Comparison of ENCODE assay signal across 8 cellular contexts in genomic region chr17:50479522-50480141, GRCh38. TPM values are rescaled to one million over a fixed set of nuclear protein-coding genes. Genes with fewer than 3 reads are reported as not detected.
A peak's percentile ranks its signal among the peaks of the same experiment; 100 is the strongest.
DNase-seq lines count a peak whose midpoint lies in the region; ATAC-seq, FAIRE-seq and TF ChIP-seq lines count a peak whose summit lies in the region.

No MANE protein-coding gene starts in this region.

- no peaks in the 10 kb centered on the region for H3K27me3 ChIP-seq in transverse colon

- peak; percentile 92 for FAIRE-seq in GM12891 (lab: Jason Lieb, UNC)

- TF ChIP-seq EP300 in transverse colon (IDR thresholded peaks at IDR 0.05; ENCODE audit: low read depth): no peak

- WGBS in transverse colon (ENCODE audit: low coverage in 1 of 2), 2 donors: 13% methylated on average over 19 of the region's 19 CpGs; no CpG with 5 or more reads in 1 of the 2 donors

- in situ Hi-C loops in transverse colon (cut with MboI; ENCODE audit: low pct_ligation_motif_present in 1 of 4, low pct_unique_long_range_greater_than_20kb in 1 of 4, low sequenced_read_pairs in 3 of 4): loop anchor here in 1 of 4 donors (10.0 kb wide), 1 partner anchor 65 kb away; the partner anchor contains the start of gene SPATA20

- H3K9me3 Mint-ChIP-seq in activated naive CD4-positive, alpha-beta T cell treated with anti-CD3 and anti-CD28 coated beads, Interleukin-2, amount 50 U/mL, for 72 hours: no peaks in the 10 kb centered on the region

- DNase-seq in GM12891 (ENCODE audit: insufficient read length, low spot score): peak; percentile 75
- DNase-seq in NAMALWA (ENCODE audit: low spot score): peak; percentile 88
- peak; percentile 84 for DNase-seq in SKM-1 (lab: John Stamatoyannopoulos, UW; ENCODE audit: unreplicated experiment)
- peak in 1 of 2 donors; percentile 57 for DNase-seq in activated naive CD4-positive, alpha-beta T cell treated with anti-CD3 and anti-CD28 coated beads, Interleukin-2, amount 50 U/mL, for 72 hours (ENCODE audit: low spot score in 2 of 2)
- peak; percentile 84 for DNase-seq in Right ventricle myocardium inferior (ENCODE audit: missing footprints)
- DNase-seq in pons (ENCODE audit: low spot score): peak; percentile 52
- peak; percentile 86 for DNase-seq in transverse colon
- DNase-seq in OCI-M2 (lab: John Stamatoyannopoulos, UW; ENCODE audit: unreplicated experiment): no peak

- peaks cover 0 to 11% (median 5%) of the 10 kb centered on the region in 4 donors for H3K36me3 ChIP-seq in transverse colon

- peak overlapping the region; percentile 44 to 73 (median 65) for H3K4me3 ChIP-seq in transverse colon

- no peak for TF ChIP-seq POLR2A in GM12891 (IDR thresholded peaks at IDR 0.05; ENCODE audit: low read depth, low read length)
- no peak for TF ChIP-seq POLR2A in transverse colon (IDR thresholded peaks at IDR 0.05)

- TF ChIP-seq CTCF in transverse colon (IDR thresholded peaks at IDR 0.05): peak; percentile 49 to 66 (median 65)

- intact Hi-C loops in Right ventricle myocardium inferior (cut with DNase I) (loop anchor here (2.0 to 10.0 kb wide), 3 partner anchors 53 to 205 kb away; partner anchors contain the start of gene ACSF2), transverse colon (cut with DNase I; ENCODE audit: low total_unique reads) (loop anchor here (10.0 kb wide), 1 partner anchor 65 kb away; the partner anchor contains the start of gene SPATA20)

- no peaks in the 10 kb centered on the region for H3K9me3 ChIP-seq in transverse colon

- H3K27ac Mint-ChIP-seq in activated naive CD4-positive, alpha-beta T cell treated with anti-CD3 and anti-CD28 coated beads, Interleukin-2, amount 50 U/mL, for 72 hours: peak overlapping the region; percentile 30 to 95

- H3K36me3 Mint-ChIP-seq in activated naive CD4-positive, alpha-beta T cell treated with anti-CD3 and anti-CD28 coated beads, Interleukin-2, amount 50 U/mL, for 72 hours: no peaks in the 10 kb centered on the region

- H3K27ac ChIP-seq in transverse colon: peak overlapping the region; percentile 90 to 93 (median 92)

- ATAC-seq in activated naive CD4-positive, alpha-beta T cell treated with anti-CD3 and anti-CD28 coated beads, Interleukin-2, amount 50 U/mL, for 72 hours: peak; percentile 32 to 41
- ATAC-seq in Right ventricle myocardium inferior: peak; percentile 44

- peaks cover 16 to 48% (median 28%) of the 10 kb centered on the region in 4 donors for H3K4me1 ChIP-seq in transverse colon

TF ChIP-seq in GM12891, 5 proteins besides CTCF, POLR2A, EP300 and RAD21:
- no peak for TF ChIP-seq PAX5 (IDR thresholded peaks at IDR 0.05; ENCODE audit: insufficient read depth, low read length, severe bottlenecking)
- no peak for TF ChIP-seq TAF1 (IDR thresholded peaks at IDR 0.05; ENCODE audit: low read depth, low read length)
- TF ChIP-seq SPI1 (IDR thresholded peaks at IDR 0.05; ENCODE audit: low read depth, low read length): no peak
- TF ChIP-seq POU2F2 (IDR thresholded peaks at IDR 0.05; ENCODE audit: low read depth, low read length): no peak
- no peak for TF ChIP-seq POLR2AphosphoS5 (IDR thresholded peaks at IDR 0.05; ENCODE audit: low read depth, low read length)

RNA-seq across cellular contexts. Expression of gene RSAD1, which starts 1.0 kb away (rescaled TPM):
- polyA plus RNA-seq in GM12891 (2012; ENCODE audit: low read depth, missing spikeins): 7.8 TPM
- 10 to 100 TPM; 24.4 to 51.0 TPM for total RNA-seq in activated naive CD4-positive, alpha-beta T cell treated with anti-CD3 and anti-CD28 coated beads, Interleukin-2, amount 50 U/mL, for 72 hours
- total RNA-seq in Right ventricle myocardium inferior: 52.7 TPM
- total RNA-seq in transverse colon: 10 to 100 TPM; 19.1 to 35.6 (median 28.2) TPM

RNA-seq across cellular contexts. Expression of gene CHAD, which starts 11.0 kb away (rescaled TPM):
- polyA plus RNA-seq in GM12891 (2012; ENCODE audit: low read depth, missing spikeins): not detected
- total RNA-seq in activated naive CD4-positive, alpha-beta T cell treated with anti-CD3 and anti-CD28 coated beads, Interleukin-2, amount 50 U/mL, for 72 hours: not detected
- total RNA-seq in Right ventricle myocardium inferior: 0.16 TPM
- 10 to 100 TPM in 3 of 4 donors, 1 to 10 TPM in 1; 9.6 to 59.8 (median 19.7) TPM for total RNA-seq in transverse colon

RNA-seq across cellular contexts. Expression of gene MYCBPAP, which starts 28.6 kb away (rescaled TPM):
- 2.4 TPM for polyA plus RNA-seq in GM12891 (2012; ENCODE audit: low read depth, missing spikeins)
- total RNA-seq in activated naive CD4-positive, alpha-beta T cell treated with anti-CD3 and anti-CD28 coated beads, Interleukin-2, amount 50 U/mL, for 72 hours: 1 to 10 TPM in 1 of 2 donors, under 1 TPM in 1; 0.30 to 1.6 TPM
- total RNA-seq in Right ventricle myocardium inferior: 0.81 TPM
- total RNA-seq in transverse colon: 1 to 10 TPM in 2 of 4 donors, under 1 TPM in 1, not detected in 1; 0.64 to 3.7 (median 2.7) TPM

RNA-seq across cellular contexts. Expression of gene EPN3, which starts 52.9 kb away (rescaled TPM):
- polyA plus RNA-seq in GM12891 (2012; ENCODE audit: low read depth, missing spikeins): not detected
- total RNA-seq in activated naive CD4-positive, alpha-beta T cell treated with anti-CD3 and anti-CD28 coated beads, Interleukin-2, amount 50 U/mL, for 72 hours: not detected
- total RNA-seq in Right ventricle myocardium inferior: 21.5 TPM
- 10 to 100 TPM; 19.2 to 95.7 (median 57.4) TPM for total RNA-seq in transverse colon

RNA-seq across cellular contexts. Expression of gene ACSF2, which starts 53.6 kb away (rescaled TPM):
- 13.0 TPM for polyA plus RNA-seq in GM12891 (2012; ENCODE audit: low read depth, missing spikeins)
- 10 to 100 TPM; 23.6 to 27.3 TPM for total RNA-seq in activated naive CD4-positive, alpha-beta T cell treated with anti-CD3 and anti-CD28 coated beads, Interleukin-2, amount 50 U/mL, for 72 hours
- total RNA-seq in Right ventricle myocardium inferior: 22.7 TPM
- 100 to 1,000 TPM; 165 to 460 (median 190) TPM for total RNA-seq in transverse colon
